ENCODE assay signal across 8 cellular contexts in the genomic region with DNA sequence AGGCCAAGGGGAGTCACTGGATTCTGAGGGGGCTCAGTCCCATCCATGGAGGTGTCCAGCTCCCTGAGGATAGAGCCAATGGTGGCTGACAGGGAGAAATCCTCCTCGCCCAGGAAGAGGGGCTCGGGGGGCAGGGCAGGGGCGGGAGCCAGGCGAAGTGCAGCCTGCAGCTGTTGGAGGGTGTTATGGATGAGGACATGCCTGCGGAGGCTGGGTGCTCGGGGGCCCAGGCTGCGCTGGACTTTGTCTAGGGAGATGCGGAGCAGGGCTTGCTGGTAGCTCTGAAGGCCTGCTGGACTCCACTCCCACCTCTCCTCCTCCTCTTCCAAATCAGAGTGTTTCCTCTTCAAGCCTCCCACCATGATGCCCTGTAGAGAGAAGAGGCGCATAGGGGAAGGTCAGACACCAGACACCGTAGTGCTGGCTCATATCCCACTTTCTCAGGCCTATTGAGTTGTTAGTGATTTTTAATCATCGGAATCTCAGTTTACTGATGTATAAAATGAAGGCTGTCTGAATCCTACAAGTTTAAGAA. TPM values are rescaled to one million over a fixed set of nuclear protein-coding genes. Genes with fewer than 3 reads are reported as not detected.
A peak's percentile ranks its signal among the peaks of the same experiment; 100 is the strongest.
DNase-seq lines count a peak whose midpoint lies in the region; FAIRE-seq and TF ChIP-seq lines count a peak whose summit lies in the region.
"Had no signal": no experiment of that assay in that cellular context is flagged by ENCODE, and none has a peak within 500 bp of the region (broad histone marks: within the 10 kb centered on the region; RNA-seq: fewer than 3 reads in every experiment).

No MANE protein-coding gene starts in this region.

- H3K9me1 ChIP-seq in endothelial cell of umbilical vein (replicated peaks; ENCODE audit: control insufficient read depth, extremely low read depth, insufficient read depth, low read length), result no peaks in the 10 kb centered on the region

- H3K4me1 ChIP-seq in GM23248 (ENCODE audit: insufficient read depth) (peaks cover 18% of the 10 kb centered on the region), PC-9 (replicated peaks; ENCODE audit: insufficient read depth) (peaks cover 12% of the 10 kb centered on the region), endothelial cell of umbilical vein (ENCODE audit: control insufficient read depth, extremely low read depth, insufficient read depth, low read length) (peaks cover 9% of the 10 kb centered on the region), sigmoid colon (peaks cover 0 to 44% (median 39%) of the 10 kb centered on the region in 4 donors)

- H3K27ac ChIP-seq in GM23248, result peak overlapping the region; percentile 82
- H3K27ac ChIP-seq in PC-9, result no peak overlapping the region
- H3K27ac ChIP-seq in endothelial cell of umbilical vein (ENCODE audit: insufficient read depth, low read depth, low read length), result no peak overlapping the region
- peak overlapping the region; percentile 93 to 100 (median 100) for H3K27ac ChIP-seq in sigmoid colon

- peak overlapping the region; percentile 85 for H3K9ac ChIP-seq in GM23248
- peak overlapping the region; percentile 50 for H3K9ac ChIP-seq in endothelial cell of umbilical vein (replicated peaks; ENCODE audit: extremely low read depth, insufficient read depth, low read length)

- POLR2A ChIA-PET in PC-9 (lab: Charles Lee; ENCODE audit: unreplicated experiment), result interaction anchor here (0.5 to 0.6 kb wide), 2 partner anchors 171 to 997 kb away, joined by 3 to 7 read pairs; no protein-coding TSS in a partner anchor
- POLR2A ChIA-PET in endothelial cell of umbilical vein (lab: Charles Lee), result no interaction called here

- dilution Hi-C loops in endothelial cell of umbilical vein (cut with MboI; ENCODE audit: extremely low pct_ligation_motif_present, low sequenced_read_pairs), result no loop called here

- DNase-seq in GM23248 (no peak), PC-9 (no peak), endothelial cell of umbilical vein (ENCODE audit: low read depth, low spot score) (no peak), sigmoid colon (no peak), GM13977 (ENCODE audit: low spot score) (no peak), NCI-H510A treated with DMSO at 0.1 percent for 48 hours (lab: John Stamatoyannopoulos, UW) (no peak)
- DNase-seq in stimulated activated CD4-positive, alpha-beta T cell treated with anti-CD3 and anti-CD28 coated beads, Interleukin-12 subunit alpha, Interleukin-12 subunit beta, amount 100 ng/mL, for 4 hours, result no peak
- DNase-seq: testis had no signal

- no peak for TF ChIP-seq EP300 in sigmoid colon (IDR thresholded peaks at IDR 0.05)

- 62 to 63% methylated on average over 8 to 11 of the region's 11 CpGs for WGBS in GM23248 (ENCODE audit: low coverage in 1 of 2, low lambda C conversion rate in 2 of 2, missing lambda C conversion rate in 2 of 2), 2 experiments
- 88 to 89% methylated on average over 11 of the region's 11 CpGs for WGBS in sigmoid colon, 2 donors

- H3K79me2 ChIP-seq in GM23248 (ENCODE audit: insufficient read depth) (peaks cover 45% of the 10 kb centered on the region), PC-9 (ENCODE audit: low read depth) (peaks cover 30% of the 10 kb centered on the region), endothelial cell of umbilical vein (ENCODE audit: control insufficient read depth, insufficient read depth, low read length) (peaks cover 29% of the 10 kb centered on the region)

- H3F3A ChIP-seq in GM23248 (ENCODE audit: insufficient read depth) (peaks cover 40% of the 10 kb centered on the region), PC-9 (ENCODE audit: insufficient read depth, low read depth) (peaks cover 57% of the 10 kb centered on the region)

- H3K4me2 ChIP-seq in GM23248 (ENCODE audit: unreplicated experiment) (peak overlapping the region; percentile 85), PC-9 (peak overlapping the region; percentile 86), endothelial cell of umbilical vein (ENCODE audit: insufficient read depth, low read length) (peak overlapping the region; percentile 65)

- H3K4me3 ChIP-seq in GM23248, result peak overlapping the region; percentile 99
- H3K4me3 ChIP-seq in PC-9, result peak overlapping the region; percentile 75; the same call in 1 of the 2 replicates
- H3K4me3 ChIP-seq in endothelial cell of umbilical vein (replicated peaks in 1 of 3; ENCODE audit: insufficient read depth in 1 of 3, low read depth in 1 of 3, low read length in 3 of 3), result no peak overlapping the region
- H3K4me3 ChIP-seq in sigmoid colon, result peak overlapping the region in 2 of 4 donors; percentile 82 to 97

- in situ Hi-C loops in GM23248 (cut with MboI) (no loop called here), GM13977 (cut with MboI; ENCODE audit: low pct_unique_long_range_greater_than_20kb, low sequenced_read_pairs, unreplicated experiment) (no loop called here)

- CTCF ChIA-PET in PC-9 (lab: Charles Lee), result no interaction called here
- CTCF ChIA-PET in endothelial cell of umbilical vein (lab: Charles Lee), result interaction anchor here (2.2 to 4.1 kb wide), 2 partner anchors 15 to 21 kb away, joined by 14 to 37 read pairs; a partner anchor contains a TSS

- H3K36me3 ChIP-seq in GM23248 (ENCODE audit: low read depth) (peaks cover 15% of the 10 kb centered on the region; the same call in 1 of the 2 replicates), PC-9 (ENCODE audit: low read depth) (no peaks in the 10 kb centered on the region; the same call in 1 of the 2 replicates), endothelial cell of umbilical vein (ENCODE audit: control insufficient read depth in 2 of 2, extremely low read depth in 1 of 2, insufficient read depth in 2 of 2, low read length in 2 of 2) (peaks cover 9 to 12% of the 10 kb centered on the region in 2 experiments), sigmoid colon (peaks cover 5 to 19% (median 16%) of the 10 kb centered on the region in 4 donors)

- H3K9me3 ChIP-seq in GM23248 (ENCODE audit: low read depth) (no peaks in the 10 kb centered on the region), PC-9 (ENCODE audit: insufficient read depth, low read depth) (no peaks in the 10 kb centered on the region), endothelial cell of umbilical vein (replicated peaks; ENCODE audit: control insufficient read depth, insufficient read depth, low read length) (no peaks in the 10 kb centered on the region), sigmoid colon (no peaks in the 10 kb centered on the region)
- H3K9me3 ChIP-seq: testis had no signal

- intact Hi-C loops in PC-9 (cut with micrococcal nuclease; ENCODE audit: unreplicated experiment) (loop anchor here (5.0 kb wide), 2 partner anchors 39 to 94 kb away; a partner anchor contains a TSS), endothelial cell of umbilical vein (cut with micrococcal nuclease) (loop anchor here (5.0 to 10.0 kb wide), 2 partner anchors 156 to 363 kb away; no protein-coding TSS in a partner anchor), sigmoid colon (cut with DNase I) (loop anchor here (5.0 to 10.0 kb wide), 2 partner anchors 161 to 273 kb away; a partner anchor contains a TSS)

- BruUV-seq in PC-9 (replicated peaks; lab: Mats Ljungman, UMichigan), result no TSS peak
- BruUV-seq in endothelial cell of umbilical vein (replicated peaks; lab: Mats Ljungman, UMichigan), result no TSS peak

- H2AFZ ChIP-seq in GM23248 (no peak overlapping the region), PC-9 (no peak overlapping the region), endothelial cell of umbilical vein (ENCODE audit: low read depth, low read length) (no peak overlapping the region)

- H3K9me2 ChIP-seq in GM23248 (ENCODE audit: insufficient read depth), result no peaks in the 10 kb centered on the region
- no peaks in the 10 kb centered on the region for H3K9me2 ChIP-seq in PC-9 (ENCODE audit: insufficient read depth)

- no peaks in the 10 kb centered on the region for H3K27me3 ChIP-seq in GM23248 (replicated peaks; ENCODE audit: insufficient read depth)
- H3K27me3 ChIP-seq in PC-9 (ENCODE audit: insufficient read depth, low read depth), result no peaks in the 10 kb centered on the region
- no peaks in the 10 kb centered on the region for H3K27me3 ChIP-seq in endothelial cell of umbilical vein (ENCODE audit: control insufficient read depth in 2 of 2, insufficient read depth in 2 of 2, low read length in 2 of 2)
- H3K27me3 ChIP-seq in sigmoid colon, result no peaks in the 10 kb centered on the region
- H3K27me3 ChIP-seq: testis had no signal

- TF ChIP-seq CTCF in PC-9 (conservative IDR thresholded peaks at IDR 0.05) (no peak), endothelial cell of umbilical vein (IDR thresholded peaks at IDR 0.05; ENCODE audit: extremely low read depth in 1 of 2, insufficient read depth in 1 of 2, low read depth in 1 of 2, low read length in 2 of 2) (no peak), sigmoid colon (IDR thresholded peaks at IDR 0.05) (no peak), GM13977 (IDR thresholded peaks at IDR 0.05; ENCODE audit: extremely low read depth, insufficient read depth, missing control alignments) (no peak)

- TF ChIP-seq POLR2A in endothelial cell of umbilical vein (IDR thresholded peaks at IDR 0.05; ENCODE audit: low read depth, low read length), result no peak
- TF ChIP-seq POLR2A in sigmoid colon (IDR thresholded peaks at IDR 0.05), result no peak

- no peak for FAIRE-seq in endothelial cell of umbilical vein (lab: Jason Lieb, UNC)

- no peaks in the 10 kb centered on the region for H4K20me1 ChIP-seq in GM23248 (ENCODE audit: insufficient read depth)
- peaks cover 20% of the 10 kb centered on the region for H4K20me1 ChIP-seq in PC-9 (ENCODE audit: insufficient read depth)
- H4K20me1 ChIP-seq in endothelial cell of umbilical vein (replicated peaks; ENCODE audit: control insufficient read depth, extremely low read depth, insufficient read depth, low read length), result no peaks in the 10 kb centered on the region

RNA-seq across cellular contexts. Expression of a gene that starts 2.3 kb away (rescaled TPM):
- 21.8 and 37.9 TPM in 2 replicates for total RNA-seq in GM23248 (2014; rRNA removed; shearing (Covaris generic))
- polyA plus RNA-seq in GM23248 (2016; fragmentation: Nextera tagmentation; extraction: Ambion mirVana) (40.7 and 41.2 TPM in 2 replicates), endothelial cell of umbilical vein (13.3 and 17.7 TPM in 2 replicates), sigmoid colon (10 to 100 TPM; 28.9 to 60.7 (median 30.4) TPM)
- total RNA-seq in PC-9 (2021) (35.9 and 41.4 TPM in 2 replicates), endothelial cell of umbilical vein (29.9 and 32.0 TPM in 2 replicates), sigmoid colon (10 to 100 TPM; 15.5 to 34.2 (median 26.0) TPM)
- polyA plus RNA-seq in endothelial cell of umbilical vein (2011; cell fraction: cytosol; rRNA removed), result 8.6 and 8.9 TPM in 2 replicates
- polyA plus RNA-seq in endothelial cell of umbilical vein (2011; cell fraction: nucleus; rRNA removed), result 6.5 and 8.4 TPM in 2 replicates
- 15.3 and 16.0 TPM in 2 replicates for polyA plus RNA-seq in endothelial cell of umbilical vein (2012)
- 21.9 and 25.6 TPM in 2 replicates for polyA minus RNA-seq in endothelial cell of umbilical vein
- polyA minus RNA-seq in endothelial cell of umbilical vein (2011; cell fraction: cytosol; rRNA and poly(A)+ RNA removed), result 15.1 TPM
- polyA minus RNA-seq in endothelial cell of umbilical vein (2011; cell fraction: nucleus; rRNA and poly(A)+ RNA removed), result 5.7 and 6.0 TPM in 2 replicates

RNA-seq across cellular contexts. Expression of a gene that starts 16.0 kb away (rescaled TPM):
- 31.7 and 40.2 TPM in 2 replicates for total RNA-seq in GM23248 (2014; rRNA removed; shearing (Covaris generic))
- polyA plus RNA-seq in GM23248 (2016; fragmentation: Nextera tagmentation; extraction: Ambion mirVana), result 34.5 and 36.2 TPM in 2 replicates
- total RNA-seq in PC-9 (2021), result 7.8 and 8.5 TPM in 2 replicates
- total RNA-seq in endothelial cell of umbilical vein, result 8.8 and 10.0 TPM in 2 replicates
- 15.3 and 16.9 TPM in 2 replicates for polyA plus RNA-seq in endothelial cell of umbilical vein
- 10.6 and 12.1 TPM in 2 replicates for polyA plus RNA-seq in endothelial cell of umbilical vein (2011; cell fraction: cytosol; rRNA removed)
- polyA plus RNA-seq in endothelial cell of umbilical vein (2011; cell fraction: nucleus; rRNA removed), result 6.6 and 8.6 TPM in 2 replicates
- 11.6 and 11.8 TPM in 2 replicates for polyA plus RNA-seq in endothelial cell of umbilical vein (2012)
- polyA minus RNA-seq in endothelial cell of umbilical vein, result 3.6 and 4.4 TPM in 2 replicates
- 5.2 TPM for polyA minus RNA-seq in endothelial cell of umbilical vein (2011; cell fraction: cytosol; rRNA and poly(A)+ RNA removed)
- 2.4 and 3.7 TPM in 2 replicates for polyA minus RNA-seq in endothelial cell of umbilical vein (2011; cell fraction: nucleus; rRNA and poly(A)+ RNA removed)
- total RNA-seq in sigmoid colon, result 10 to 100 TPM; 10.2 to 29.2 (median 15.7) TPM
- 10 to 100 TPM; 14.4 to 44.4 (median 24.0) TPM for polyA plus RNA-seq in sigmoid colon

RNA-seq across cellular contexts. Expression of a gene that starts 23.8 kb away (rescaled TPM):
- total RNA-seq in GM23248 (2014; rRNA removed; shearing (Covaris generic)), result 50.7 and 71.1 TPM in 2 replicates
- 52.7 and 56.9 TPM in 2 replicates for polyA plus RNA-seq in GM23248 (2016; fragmentation: Nextera tagmentation; extraction: Ambion mirVana)
- total RNA-seq in PC-9 (2021), result 204 and 239 TPM in 2 replicates
- total RNA-seq in endothelial cell of umbilical vein, result 30.8 and 35.8 TPM in 2 replicates
- polyA plus RNA-seq in endothelial cell of umbilical vein, result 113 and 175 TPM in 2 replicates
- 58.0 and 66.5 TPM in 2 replicates for polyA plus RNA-seq in endothelial cell of umbilical vein (2011; cell fraction: cytosol; rRNA removed)
- 19.0 and 26.5 TPM in 2 replicates for polyA plus RNA-seq in endothelial cell of umbilical vein (2011; cell fraction: nucleus; rRNA removed)
- polyA plus RNA-seq in endothelial cell of umbilical vein (2012), result 51.8 and 82.9 TPM in 2 replicates
- 35.6 and 40.8 TPM in 2 replicates for polyA minus RNA-seq in endothelial cell of umbilical vein
- 107 TPM for polyA minus RNA-seq in endothelial cell of umbilical vein (2011; cell fraction: cytosol; rRNA and poly(A)+ RNA removed)
- 9.9 and 14.9 TPM in 2 replicates for polyA minus RNA-seq in endothelial cell of umbilical vein (2011; cell fraction: nucleus; rRNA and poly(A)+ RNA removed)
- 100 to 1,000 TPM; 115 to 232 (median 210) TPM for total RNA-seq in sigmoid colon
- 100 to 1,000 TPM; 139 to 224 (median 196) TPM for polyA plus RNA-seq in sigmoid colon

RNA-seq across cellular contexts. Expression of a gene that starts 25.0 kb away (rescaled TPM):
- total RNA-seq in GM23248 (2014; rRNA removed; shearing (Covaris generic)), result 2.1 and 2.8 TPM in 2 replicates
- polyA plus RNA-seq in GM23248 (2016; fragmentation: Nextera tagmentation; extraction: Ambion mirVana) (0.24 and 0.69 TPM in 2 replicates), endothelial cell of umbilical vein (0.03 and 0.33 TPM in 2 replicates), sigmoid colon (1 to 10 TPM in 1 of 3 donors, under 1 TPM in 1, not detected in 1; 0.23 to 1.3 TPM)
- total RNA-seq in PC-9 (2021) (0.48 and 0.85 TPM in 2 replicates), endothelial cell of umbilical vein (not detected in 2 replicates), sigmoid colon (1 to 10 TPM in 3 of 4 donors, under 1 TPM in 1; 0.99 to 5.0 (median 2.7) TPM)
- polyA plus RNA-seq in endothelial cell of umbilical vein (2011; cell fraction: cytosol; rRNA removed), result 0.03 and 0.16 TPM in 2 replicates
- not detected in 2 replicates for polyA plus RNA-seq in endothelial cell of umbilical vein (2011; cell fraction: nucleus; rRNA removed)
- polyA plus RNA-seq in endothelial cell of umbilical vein (2012), result 0.26 and 0.33 TPM in 2 replicates
- not detected in 2 replicates for polyA minus RNA-seq in endothelial cell of umbilical vein
- 1.7 TPM for polyA minus RNA-seq in endothelial cell of umbilical vein (2011; cell fraction: cytosol; rRNA and poly(A)+ RNA removed)
- not detected in 2 replicates for polyA minus RNA-seq in endothelial cell of umbilical vein (2011; cell fraction: nucleus; rRNA and poly(A)+ RNA removed)

RNA-seq across cellular contexts. Expression of a gene that starts 28.6 kb away (rescaled TPM):
- 3.8 and 4.0 TPM in 2 replicates for total RNA-seq in GM23248 (2014; rRNA removed; shearing (Covaris generic))
- 0.52 and 0.54 TPM in 2 replicates for polyA plus RNA-seq in GM23248 (2016; fragmentation: Nextera tagmentation; extraction: Ambion mirVana)
- 6.6 and 9.2 TPM in 2 replicates for total RNA-seq in PC-9 (2021)
- 1.3 and 1.7 TPM in 2 replicates for total RNA-seq in endothelial cell of umbilical vein
- polyA plus RNA-seq in endothelial cell of umbilical vein, result 0.43 and 0.80 TPM in 2 replicates
- 0.92 and 1.2 TPM in 2 replicates for polyA plus RNA-seq in endothelial cell of umbilical vein (2011; cell fraction: cytosol; rRNA removed)
- 1.1 and 1.3 TPM in 2 replicates for polyA plus RNA-seq in endothelial cell of umbilical vein (2011; cell fraction: nucleus; rRNA removed)
- polyA plus RNA-seq in endothelial cell of umbilical vein (2012), result 0.75 and 1.7 TPM in 2 replicates
- polyA minus RNA-seq in endothelial cell of umbilical vein, result 0.36 and 0.53 TPM in 2 replicates
- 0.20 TPM for polyA minus RNA-seq in endothelial cell of umbilical vein (2011; cell fraction: cytosol; rRNA and poly(A)+ RNA removed)
- polyA minus RNA-seq in endothelial cell of umbilical vein (2011; cell fraction: nucleus; rRNA and poly(A)+ RNA removed), result 0.29 and 0.34 TPM in 2 replicates
- total RNA-seq in sigmoid colon, result 1 to 10 TPM; 3.5 to 8.6 (median 5.0) TPM
- 1 to 10 TPM in 2 of 3 donors, under 1 TPM in 1; 0.69 to 2.0 (median 1.8) TPM for polyA plus RNA-seq in sigmoid colon

Comparison
In these comparisons a context has a peak if more than half of its experiments do, and no peak if none do; other contexts are left out.
1. H3K27ac ChIP-seq: peak in GM23248 (single experiment) and sigmoid colon (4 of 4); none in PC-9 (single experiment) and endothelial cell of umbilical vein (single experiment).
2. H3K4me3 ChIP-seq: peak in GM23248 (single experiment) and PC-9 (single experiment); none in endothelial cell of umbilical vein (0 of 3).
3. Peak in every context shown above with its lines, with median percentiles within 50 percentile points of each other: H3K4me2 ChIP-seq.